In genomic region chr16:71389330-71389729, GRCh38 we compare ENCODE assay signal across 1 cellular context.
TF ChIP-seq lines count a peak whose summit lies in the region.

No MANE protein-coding gene starts in this region.

TF ChIP-seq in GM23338, 12 proteins besides CTCF, POLR2A, EP300 and RAD21 (continued from another document):
- no peak for TF ChIP-seq ZNF462 (CRISPR knock-in tag; IDR thresholded peaks at IDR 0.05)
- TF ChIP-seq NANOG (IDR thresholded peaks at IDR 0.05; ENCODE audit: borderline replicate concordance), result no peak
- no peak for TF ChIP-seq ZNF114 (CRISPR knock-in tag; IDR thresholded peaks at IDR 0.05)
- no peak for TF ChIP-seq POLR2AphosphoS5 (IDR thresholded peaks at IDR 0.05; ENCODE audit: low read depth)
- no peak for TF ChIP-seq JUNB (IDR thresholded peaks at IDR 0.05; ENCODE audit: unreplicated experiment)
- no peak for TF ChIP-seq REST (IDR thresholded peaks at IDR 0.05; ENCODE audit: unreplicated experiment)
TF ChIP-seq in GM23338: peak in this region for 0.
